8 cellular contexts compared by ENCODE assay signal in genomic region chr6:141552463-141552862, GRCh38.
DNase-seq lines count a peak whose midpoint lies in the region; ATAC-seq and TF ChIP-seq lines count a peak whose summit lies in the region.
"Had no signal": no experiment of that assay in that cellular context is flagged by ENCODE, and none has a peak within 500 bp of the region (broad histone marks: within the 10 kb centered on the region; RNA-seq: fewer than 3 reads in every experiment).

No MANE protein-coding gene starts in this region.

- H3K4me3 Mint-ChIP-seq in type B pancreatic cell, result peak overlapping the region; percentile 9
- H3K4me3 Mint-ChIP-seq: nephron had no signal

- TF ChIP-seq POLR2A in sigmoid colon (IDR thresholded peaks at IDR 0.05), result no peak

- TF ChIP-seq CTCF in type B pancreatic cell (conservative IDR thresholded peaks at IDR 0.05) (no peak), sigmoid colon (IDR thresholded peaks at IDR 0.05) (no peak)

- peak; percentile 89 for ATAC-seq in GM18909 (IDR thresholded peaks at IDR 0.05; ENCODE audit: poor library complexity, unreplicated experiment)
- ATAC-seq in HG02840 (IDR thresholded peaks at IDR 0.05; ENCODE audit: low FRiP score, unreplicated experiment), result peak; percentile 84

- WGBS in sigmoid colon, 2 donors, result 64 to 70% methylated on average over 1 of the region's 1 CpG

- no peaks in the 10 kb centered on the region for H3K4me1 ChIP-seq in sigmoid colon

- intact Hi-C loops in sigmoid colon (cut with DNase I), result no loop called here

- H3K36me3 Mint-ChIP-seq in type B pancreatic cell, result peaks cover 11% of the 10 kb centered on the region

- H3K27me3 ChIP-seq in sigmoid colon, result no peaks in the 10 kb centered on the region

- TF ChIP-seq EP300 in sigmoid colon (IDR thresholded peaks at IDR 0.05), result no peak

- H3K27ac Mint-ChIP-seq in type B pancreatic cell, result peak overlapping the region; percentile 37

- H3K9me3 ChIP-seq in sigmoid colon, result no peaks in the 10 kb centered on the region

- peaks cover 8% of the 10 kb centered on the region for H3K4me1 Mint-ChIP-seq in type B pancreatic cell (ENCODE audit: unreplicated experiment)
- H3K4me1 Mint-ChIP-seq: nephron had no signal

- no peak overlapping the region for H3K4me3 ChIP-seq in sigmoid colon

- peaks cover 20% of the 10 kb centered on the region for H3K9me3 Mint-ChIP-seq in type B pancreatic cell

- no peaks in the 10 kb centered on the region for H3K36me3 ChIP-seq in sigmoid colon

- H3K27me3 Mint-ChIP-seq in type B pancreatic cell, result no peaks in the 10 kb centered on the region

- DNase-seq in NCI-H187 (lab: John Stamatoyannopoulos, UW), result peak; percentile 8 to 24
- DNase-seq in dermis blood vessel endothelial cell, result peak; percentile 97
- no peak for DNase-seq in type B pancreatic cell (ENCODE audit: extremely low spot score, unreplicated experiment)
- DNase-seq in sigmoid colon, result no peak
- no peak for DNase-seq in activated T-cell treated with anti-CD3 and anti-CD28 coated beads, Interleukin-2, amount 50 U/mL, for 48 hours

- no peak overlapping the region for H3K27ac ChIP-seq in sigmoid colon

Comparison
In these comparisons a context has a peak if more than half of its experiments do, and no peak if none do; other contexts are left out.
1. DNase-seq: peak in NCI-H187 (2 of 2) and dermis blood vessel endothelial cell (single experiment); none in type B pancreatic cell (single experiment), sigmoid colon (single experiment) and activated T-cell treated with anti-CD3 and anti-CD28 coated beads, Interleukin-2, amount 50 U/mL, for 48 hours (0 of 2).